Comparison of ENCODE assay signal across 21 cellular contexts in genomic region chr19:29269641-29270040, GRCh38. TPM values are rescaled to one million over a fixed set of nuclear protein-coding genes. Genes with fewer than 3 reads are reported as not detected.
DNase-seq lines count a peak whose midpoint lies in the region; ATAC-seq and TF ChIP-seq lines count a peak whose summit lies in the region.
"Had no signal": no experiment of that assay in that cellular context is flagged by ENCODE, and none has a peak within 500 bp of the region (broad histone marks: within the 10 kb centered on the region; RNA-seq: fewer than 3 reads in every experiment).

No MANE protein-coding gene starts in this region.

- no peaks in the 10 kb centered on the region for H3K36me3 Mint-ChIP-seq in neural progenitor cell
- H3K36me3 Mint-ChIP-seq in type B pancreatic cell, result no peaks in the 10 kb centered on the region

- no peaks in the 10 kb centered on the region for H3F3A ChIP-seq in neural progenitor cell (ENCODE audit: low read depth)

- H3K4me3 Mint-ChIP-seq in neural progenitor cell (no peak overlapping the region), type B pancreatic cell (no peak overlapping the region)

- H3K4me1 Mint-ChIP-seq in neural progenitor cell (peaks cover 25% of the 10 kb centered on the region), type B pancreatic cell (ENCODE audit: unreplicated experiment) (peaks cover 22% of the 10 kb centered on the region)

- DNase-seq in cardiac septum (ENCODE audit: low spot score) (peak; percentile 55), left ventricle myocardium superior (no peak), coronary artery (ENCODE audit: low spot score) (peak; percentile 31), neural progenitor cell (ENCODE audit: low spot score) (no peak), type B pancreatic cell (ENCODE audit: extremely low spot score, unreplicated experiment) (peak; percentile 40), GM20000 (ENCODE audit: low spot score) (no peak), NK-92 (lab: John Stamatoyannopoulos, UW; ENCODE audit: unreplicated experiment) (no peak)
- DNase-seq in effector memory CD4-positive, alpha-beta T cell, result no peak
- DNase-seq: Calu3, DMS153, DND-41, IMR-90, KG1, MG63, NCI-H1694, NCI-H2081, NCI-H510A, NCI-H69, OCI-M1, Peyer's patch, SHP77 treated with DMSO at 0.1 percent for 48 hours had no signal

- H3K27ac ChIP-seq in coronary artery, result no peak overlapping the region
- no peak overlapping the region for H3K27ac ChIP-seq in neural progenitor cell
- no peak overlapping the region for H3K27ac ChIP-seq in effector memory CD4-positive, alpha-beta T cell (ENCODE audit: insufficient read depth, low read length, poor library complexity, severe bottlenecking)
- H3K27ac ChIP-seq: Peyer's patch had no signal

- no peaks in the 10 kb centered on the region for H3K9me3 ChIP-seq in neural progenitor cell (ENCODE audit: low read depth)
- no peaks in the 10 kb centered on the region for H3K9me3 ChIP-seq in effector memory CD4-positive, alpha-beta T cell (ENCODE audit: control insufficient read depth, low read length)
- H3K9me3 ChIP-seq: MG63, Peyer's patch had no signal

- no peak overlapping the region for H2AFZ ChIP-seq in neural progenitor cell (replicated peaks)

- no peak overlapping the region for H3K9ac ChIP-seq in neural progenitor cell

- TF ChIP-seq CTCF in coronary artery (IDR thresholded peaks at IDR 0.05) (no peak), neural progenitor cell (IDR thresholded peaks at IDR 0.05) (no peak), type B pancreatic cell (conservative IDR thresholded peaks at IDR 0.05) (no peak), GM20000 (IDR thresholded peaks at IDR 0.05; ENCODE audit: extremely low read depth, missing control alignments) (no peak)

- H3K27me3 ChIP-seq in neural progenitor cell, result no peaks in the 10 kb centered on the region
- H3K27me3 ChIP-seq in effector memory CD4-positive, alpha-beta T cell (replicated peaks; ENCODE audit: control insufficient read depth, insufficient read depth, low read length, poor library complexity, severe bottlenecking), result no peaks in the 10 kb centered on the region
- H3K27me3 ChIP-seq: MG63, Peyer's patch had no signal

- no peak for ATAC-seq in left ventricle myocardium superior

- H3K36me3 ChIP-seq in neural progenitor cell, result no peaks in the 10 kb centered on the region
- H3K36me3 ChIP-seq in effector memory CD4-positive, alpha-beta T cell (ENCODE audit: control insufficient read depth, insufficient read depth, low read length), result no peaks in the 10 kb centered on the region
- H3K36me3 ChIP-seq: MG63, Peyer's patch had no signal

- H3K9me3 Mint-ChIP-seq in neural progenitor cell, result no peaks in the 10 kb centered on the region
- H3K9me3 Mint-ChIP-seq in type B pancreatic cell, result peaks cover 5% of the 10 kb centered on the region

- peaks cover 8% of the 10 kb centered on the region for H3K4me1 ChIP-seq in neural progenitor cell
- no peaks in the 10 kb centered on the region for H3K4me1 ChIP-seq in effector memory CD4-positive, alpha-beta T cell (ENCODE audit: control insufficient read depth, insufficient read depth, low read length, poor library complexity, severe bottlenecking)
- H3K4me1 ChIP-seq: Peyer's patch had no signal

- H3K4me3 ChIP-seq in coronary artery, result no peak overlapping the region
- H3K4me3 ChIP-seq in neural progenitor cell, result no peak overlapping the region
- no peak overlapping the region for H3K4me3 ChIP-seq in effector memory CD4-positive, alpha-beta T cell (ENCODE audit: insufficient read depth, low read depth, low read length, poor library complexity, severe bottlenecking)
- H3K4me3 ChIP-seq: MG63, Peyer's patch had no signal

- no peaks in the 10 kb centered on the region for H3K79me2 ChIP-seq in neural progenitor cell (ENCODE audit: low read depth)

- intact Hi-C loops in cardiac septum (cut with DNase I), result loop anchor here (10.0 kb wide), 1 partner anchor 535 kb away; no protein-coding TSS in a partner anchor
- intact Hi-C loops in left ventricle myocardium superior (cut with micrococcal nuclease), result no loop called here

- no peak overlapping the region for H3K27ac Mint-ChIP-seq in neural progenitor cell
- no peak overlapping the region for H3K27ac Mint-ChIP-seq in type B pancreatic cell

- peak overlapping the region; percentile 13 for H3K4me2 ChIP-seq in neural progenitor cell

- H3K27me3 Mint-ChIP-seq in neural progenitor cell (ENCODE audit: insufficient read depth, low read depth), result peaks cover 23% of the 10 kb centered on the region
- peaks cover 20% of the 10 kb centered on the region for H3K27me3 Mint-ChIP-seq in type B pancreatic cell

- no peaks in the 10 kb centered on the region for H4K20me1 ChIP-seq in neural progenitor cell (ENCODE audit: low read depth)

RNA-seq across cellular contexts. Expression of gene UQCRFS1, which starts 56.7 kb away (rescaled TPM):
- total RNA-seq in cardiac septum (112 TPM), left ventricle myocardium superior (169 TPM), neural progenitor cell (ENCODE audit: low replicate concordance) (36.5 and 39.2 TPM in 2 replicates), type B pancreatic cell (ENCODE audit: low replicate concordance) (43.0 and 47.4 TPM in 2 replicates)

Comparison
In these comparisons a context has a peak if more than half of its experiments do, and no peak if none do; other contexts are left out.
1. DNase-seq: peak in cardiac septum (single experiment), coronary artery (single experiment) and type B pancreatic cell (single experiment); none in left ventricle myocardium superior (single experiment), neural progenitor cell (single experiment), GM20000 (single experiment), NK-92 (single experiment) and effector memory CD4-positive, alpha-beta T cell (0 of 3).